In the genomic region with DNA sequence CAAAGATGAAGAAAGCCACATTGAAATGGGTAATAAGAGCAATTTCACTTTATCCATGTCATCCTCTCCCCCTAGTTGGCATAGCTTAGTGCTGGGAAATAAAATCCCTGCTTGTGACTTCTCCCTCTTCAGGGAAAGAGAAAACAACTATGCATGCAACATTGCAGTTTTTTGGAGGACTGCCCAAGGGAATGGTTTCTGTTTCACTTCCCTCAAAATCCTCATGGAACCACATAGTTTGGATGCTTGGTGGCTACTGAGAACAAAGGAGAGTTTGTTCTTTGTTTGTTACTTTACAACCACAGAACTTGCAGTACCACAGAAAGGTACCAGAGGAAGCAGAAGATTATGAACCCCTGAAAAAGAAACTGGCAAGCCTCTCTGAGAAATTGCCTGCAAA, we compare ENCODE assay signal across 1 cellular context.
TF ChIP-seq lines count a peak whose summit lies in the region.

No MANE protein-coding gene starts in this region.

TF ChIP-seq in GM23338, 12 proteins besides CTCF, POLR2A, EP300 and RAD21 (continued from another document):
- TF ChIP-seq, protein P1, sequence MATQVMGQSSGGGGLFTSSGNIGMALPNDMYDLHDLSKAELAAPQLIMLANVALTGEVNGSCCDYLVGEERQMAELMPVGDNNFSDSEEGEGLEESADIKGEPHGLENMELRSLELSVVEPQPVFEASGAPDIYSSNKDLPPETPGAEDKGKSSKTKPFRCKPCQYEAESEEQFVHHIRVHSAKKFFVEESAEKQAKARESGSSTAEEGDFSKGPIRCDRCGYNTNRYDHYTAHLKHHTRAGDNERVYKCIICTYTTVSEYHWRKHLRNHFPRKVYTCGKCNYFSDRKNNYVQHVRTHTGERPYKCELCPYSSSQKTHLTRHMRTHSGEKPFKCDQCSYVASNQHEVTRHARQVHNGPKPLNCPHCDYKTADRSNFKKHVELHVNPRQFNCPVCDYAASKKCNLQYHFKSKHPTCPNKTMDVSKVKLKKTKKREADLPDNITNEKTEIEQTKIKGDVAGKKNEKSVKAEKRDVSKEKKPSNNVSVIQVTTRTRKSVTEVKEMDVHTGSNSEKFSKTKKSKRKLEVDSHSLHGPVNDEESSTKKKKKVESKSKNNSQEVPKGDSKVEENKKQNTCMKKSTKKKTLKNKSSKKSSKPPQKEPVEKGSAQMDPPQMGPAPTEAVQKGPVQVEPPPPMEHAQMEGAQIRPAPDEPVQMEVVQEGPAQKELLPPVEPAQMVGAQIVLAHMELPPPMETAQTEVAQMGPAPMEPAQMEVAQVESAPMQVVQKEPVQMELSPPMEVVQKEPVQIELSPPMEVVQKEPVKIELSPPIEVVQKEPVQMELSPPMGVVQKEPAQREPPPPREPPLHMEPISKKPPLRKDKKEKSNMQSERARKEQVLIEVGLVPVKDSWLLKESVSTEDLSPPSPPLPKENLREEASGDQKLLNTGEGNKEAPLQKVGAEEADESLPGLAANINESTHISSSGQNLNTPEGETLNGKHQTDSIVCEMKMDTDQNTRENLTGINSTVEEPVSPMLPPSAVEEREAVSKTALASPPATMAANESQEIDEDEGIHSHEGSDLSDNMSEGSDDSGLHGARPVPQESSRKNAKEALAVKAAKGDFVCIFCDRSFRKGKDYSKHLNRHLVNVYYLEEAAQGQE (IDR thresholded peaks at IDR 0.05; ENCODE audit: unreplicated experiment): no peak
- no peak for TF ChIP-seq NANOG (IDR thresholded peaks at IDR 0.05; ENCODE audit: borderline replicate concordance)
- TF ChIP-seq ZNF331 (CRISPR knock-in tag; IDR thresholded peaks at IDR 0.05; ENCODE audit: low read depth): no peak
- TF ChIP-seq CREB1 (CRISPR knock-in tag; IDR thresholded peaks at IDR 0.05; ENCODE audit: low read depth): no peak
- TF ChIP-seq, protein P2, sequence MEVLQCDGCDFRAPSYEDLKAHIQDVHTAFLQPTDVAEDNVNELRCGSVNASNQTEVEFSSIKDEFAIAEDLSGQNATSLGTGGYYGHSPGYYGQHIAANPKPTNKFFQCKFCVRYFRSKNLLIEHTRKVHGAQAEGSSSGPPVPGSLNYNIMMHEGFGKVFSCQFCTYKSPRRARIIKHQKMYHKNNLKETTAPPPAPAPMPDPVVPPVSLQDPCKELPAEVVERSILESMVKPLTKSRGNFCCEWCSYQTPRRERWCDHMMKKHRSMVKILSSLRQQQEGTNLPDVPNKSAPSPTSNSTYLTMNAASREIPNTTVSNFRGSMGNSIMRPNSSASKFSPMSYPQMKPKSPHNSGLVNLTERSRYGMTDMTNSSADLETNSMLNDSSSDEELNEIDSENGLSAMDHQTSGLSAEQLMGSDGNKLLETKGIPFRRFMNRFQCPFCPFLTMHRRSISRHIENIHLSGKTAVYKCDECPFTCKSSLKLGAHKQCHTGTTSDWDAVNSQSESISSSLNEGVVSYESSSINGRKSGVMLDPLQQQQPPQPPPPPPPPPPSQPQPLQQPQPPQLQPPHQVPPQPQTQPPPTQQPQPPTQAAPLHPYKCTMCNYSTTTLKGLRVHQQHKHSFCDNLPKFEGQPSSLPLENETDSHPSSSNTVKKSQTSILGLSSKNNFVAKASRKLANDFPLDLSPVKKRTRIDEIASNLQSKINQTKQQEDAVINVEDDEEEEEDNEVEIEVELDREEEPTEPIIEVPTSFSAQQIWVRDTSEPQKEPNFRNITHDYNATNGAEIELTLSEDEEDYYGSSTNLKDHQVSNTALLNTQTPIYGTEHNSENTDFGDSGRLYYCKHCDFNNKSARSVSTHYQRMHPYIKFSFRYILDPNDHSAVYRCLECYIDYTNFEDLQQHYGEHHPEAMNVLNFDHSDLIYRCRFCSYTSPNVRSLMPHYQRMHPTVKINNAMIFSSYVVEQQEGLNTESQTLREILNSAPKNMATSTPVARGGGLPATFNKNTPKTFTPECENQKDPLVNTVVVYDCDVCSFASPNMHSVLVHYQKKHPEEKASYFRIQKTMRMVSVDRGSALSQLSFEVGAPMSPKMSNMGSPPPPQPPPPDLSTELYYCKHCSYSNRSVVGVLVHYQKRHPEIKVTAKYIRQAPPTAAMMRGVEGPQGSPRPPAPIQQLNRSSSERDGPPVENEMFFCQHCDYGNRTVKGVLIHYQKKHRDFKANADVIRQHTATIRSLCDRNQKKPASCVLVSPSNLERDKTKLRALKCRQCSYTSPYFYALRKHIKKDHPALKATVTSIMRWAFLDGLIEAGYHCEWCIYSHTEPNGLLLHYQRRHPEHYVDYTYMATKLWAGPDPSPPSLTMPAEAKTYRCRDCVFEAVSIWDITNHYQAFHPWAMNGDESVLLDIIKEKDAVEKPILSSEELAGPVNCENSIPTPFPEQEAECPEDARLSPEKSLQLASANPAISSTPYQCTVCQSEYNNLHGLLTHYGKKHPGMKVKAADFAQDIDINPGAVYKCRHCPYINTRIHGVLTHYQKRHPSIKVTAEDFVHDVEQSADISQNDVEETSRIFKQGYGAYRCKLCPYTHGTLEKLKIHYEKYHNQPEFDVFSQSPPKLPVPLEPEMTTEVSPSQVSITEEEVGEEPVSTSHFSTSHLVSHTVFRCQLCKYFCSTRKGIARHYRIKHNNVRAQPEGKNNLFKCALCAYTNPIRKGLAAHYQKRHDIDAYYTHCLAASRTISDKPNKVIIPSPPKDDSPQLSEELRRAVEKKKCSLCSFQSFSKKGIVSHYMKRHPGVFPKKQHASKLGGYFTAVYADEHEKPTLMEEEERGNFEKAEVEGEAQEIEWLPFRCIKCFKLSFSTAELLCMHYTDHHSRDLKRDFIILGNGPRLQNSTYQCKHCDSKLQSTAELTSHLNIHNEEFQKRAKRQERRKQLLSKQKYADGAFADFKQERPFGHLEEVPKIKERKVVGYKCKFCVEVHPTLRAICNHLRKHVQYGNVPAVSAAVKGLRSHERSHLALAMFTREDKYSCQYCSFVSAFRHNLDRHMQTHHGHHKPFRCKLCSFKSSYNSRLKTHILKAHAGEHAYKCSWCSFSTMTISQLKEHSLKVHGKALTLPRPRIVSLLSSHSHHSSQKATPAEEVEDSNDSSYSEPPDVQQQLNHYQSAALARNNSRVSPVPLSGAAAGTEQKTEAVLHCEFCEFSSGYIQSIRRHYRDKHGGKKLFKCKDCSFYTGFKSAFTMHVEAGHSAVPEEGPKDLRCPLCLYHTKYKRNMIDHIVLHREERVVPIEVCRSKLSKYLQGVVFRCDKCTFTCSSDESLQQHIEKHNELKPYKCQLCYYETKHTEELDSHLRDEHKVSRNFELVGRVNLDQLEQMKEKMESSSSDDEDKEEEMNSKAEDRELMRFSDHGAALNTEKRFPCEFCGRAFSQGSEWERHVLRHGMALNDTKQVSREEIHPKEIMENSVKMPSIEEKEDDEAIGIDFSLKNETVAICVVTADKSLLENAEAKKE (CRISPR knock-in tag; IDR thresholded peaks at IDR 0.05): no peak
TF ChIP-seq in GM23338: peak in this region for 0.
